ENCODE assay signal across 29 cellular contexts in genomic region chr12:104232609-104233280, GRCh38.
"Had no signal": no experiment of that assay in that cellular context is flagged by ENCODE, and none has a peak within 500 bp of the region (broad histone marks: within the 10 kb centered on the region; RNA-seq: fewer than 3 reads in every experiment).

No MANE protein-coding gene starts in this region.

- DNase-seq: dermis blood vessel endothelial cell; effector memory CD4-positive, alpha-beta T cell; erythroblast; esophagus squamous epithelium; mesenchymal stem cell; mucosa of descending colon; naive thymus-derived CD4-positive, alpha-beta T cell; stimulated activated CD4-positive, alpha-beta T cell treated with anti-CD3 and anti-CD28 coated beads, Interleukin-12 subunit alpha, Interleukin-12 subunit beta, amount 100 ng/mL, for 4 hours; stimulated activated CD4-positive, alpha-beta T cell treated with anti-CD3 and anti-CD28 coated beads, Interleukin-1b, Interleukin-23, amount 100 ng/mL, for 48 hours; stimulated activated CD4-positive, alpha-beta T cell treated with anti-CD3 and anti-CD28 coated beads, Interleukin-4, amount 100 ng/mL, for 1 hour; stimulated activated CD8-positive, alpha-beta memory T cell treated with anti-CD3 and anti-CD28 coated beads, Interleukin-4, amount 100 ng/mL, for 48 hours; stimulated activated naive CD4-positive, alpha-beta T cell; stimulated activated naive CD8-positive, alpha-beta T cell treated with anti-CD3 and anti-CD28 coated beads, Interleukin-15, amount 100 ng/mL, for 72 hours; transverse colon; upper lobe of right lung; uterus had no signal

- ATAC-seq: mucosa of descending colon; naive thymus-derived CD4-positive, alpha-beta T cell; sciatic nerve; stimulated activated naive CD8-positive, alpha-beta T cell treated with anti-CD3 and anti-CD28 coated beads, Interleukin-15, amount 100 ng/mL, for 72 hours; upper lobe of right lung had no signal

- FAIRE-seq: endothelial cell of umbilical vein, frontal cortex, keratinocyte had no signal

- H3K27ac ChIP-seq: coronary artery, esophagus squamous epithelium, neural progenitor cell, parathyroid adenoma, suprapubic skin, transverse colon, upper lobe of right lung, uterus had no signal

- H3K36me3 ChIP-seq: esophagus squamous epithelium, neural progenitor cell, suprapubic skin, transverse colon, upper lobe of right lung, uterus had no signal

- H3K79me2 ChIP-seq: parathyroid adenoma had no signal

- H3K4me3 Mint-ChIP-seq: mesothelial cell of epicardium; naive thymus-derived CD4-positive, alpha-beta T cell; nephron; neural progenitor cell; stimulated activated naive CD8-positive, alpha-beta T cell treated with anti-CD3 and anti-CD28 coated beads, Interleukin-15, amount 100 ng/mL, for 72 hours had no signal

- H3K4me1 ChIP-seq: esophagus squamous epithelium, neural progenitor cell, parathyroid adenoma, suprapubic skin, transverse colon, upper lobe of right lung, uterus had no signal

- H3K27me3 ChIP-seq: esophagus squamous epithelium, neural progenitor cell, suprapubic skin, transverse colon, upper lobe of right lung, uterus had no signal

- H3K9ac ChIP-seq: neural progenitor cell, parathyroid adenoma had no signal

- H3K27me3 Mint-ChIP-seq: progenitor cell of endocrine pancreas; stimulated activated naive CD8-positive, alpha-beta T cell treated with anti-CD3 and anti-CD28 coated beads, Interleukin-15, amount 100 ng/mL, for 72 hours had no signal

- H3K27ac Mint-ChIP-seq: mesothelial cell of epicardium; naive thymus-derived CD4-positive, alpha-beta T cell; nephron; neural progenitor cell; progenitor cell of endocrine pancreas; stimulated activated naive CD8-positive, alpha-beta T cell treated with anti-CD3 and anti-CD28 coated beads, Interleukin-15, amount 100 ng/mL, for 72 hours had no signal

- H3K4me1 Mint-ChIP-seq: nephron; neural progenitor cell; stimulated activated naive CD8-positive, alpha-beta T cell treated with anti-CD3 and anti-CD28 coated beads, Interleukin-15, amount 100 ng/mL, for 72 hours had no signal

- H3K4me2 ChIP-seq: neural progenitor cell, smooth muscle cell had no signal

- H2AFZ ChIP-seq: neural progenitor cell, parathyroid adenoma had no signal

- H3K4me3 ChIP-seq: coronary artery, esophagus squamous epithelium, lung, mucosa of descending colon, neural progenitor cell, smooth muscle cell, suprapubic skin, transverse colon, upper lobe of right lung, uterus had no signal
